ENCODE assay signal across 2 cellular contexts in genomic region chr14:77032483-77032853, GRCh38.
TF ChIP-seq lines count a peak whose summit lies in the region.

No MANE protein-coding gene starts in this region.

TF ChIP-seq in SK-N-SH, 30 proteins besides CTCF, POLR2A, EP300 and RAD21 (continued from another document):
- TF ChIP-seq PBX3 (IDR thresholded peaks at IDR 0.05) (no peak), TEAD4 (IDR thresholded peaks at IDR 0.05; ENCODE audit: borderline replicate concordance, insufficient read depth) (no peak), FOSL2 (IDR thresholded peaks at IDR 0.05; ENCODE audit: borderline replicate concordance, low read depth) (no peak), GATA2 (CRISPR knock-in tag; IDR thresholded peaks at IDR 0.05) (no peak), IRF3 (IDR thresholded peaks at IDR 0.05; ENCODE audit: low read depth, low read length) (no peak), ELF1 (IDR thresholded peaks at IDR 0.05) (no peak), POLR2AphosphoS5 (IDR thresholded peaks at IDR 0.05; ENCODE audit: low read depth, low read length) (no peak), USF1 (IDR thresholded peaks at IDR 0.05; ENCODE audit: borderline replicate concordance, low read depth) (no peak), CHD2 (IDR thresholded peaks at IDR 0.05; ENCODE audit: low read length, partially characterized antibody) (no peak), SMC3 (IDR thresholded peaks at IDR 0.05; ENCODE audit: low read depth, low read length) (no peak), MXI1 (IDR thresholded peaks at IDR 0.05; ENCODE audit: low read depth, low read length) (no peak), JUND (IDR thresholded peaks at IDR 0.05) (no peak), RFX5 (IDR thresholded peaks at IDR 0.05; ENCODE audit: low read length) (no peak), YY1 (IDR thresholded peaks at IDR 0.05; ENCODE audit: low read depth) (no peak), NFIC (IDR thresholded peaks at IDR 0.05; ENCODE audit: borderline replicate concordance) (no peak), RXRA (IDR thresholded peaks at IDR 0.05; ENCODE audit: borderline replicate concordance, low read depth) (no peak)
- TF ChIP-seq, protein P1, sequence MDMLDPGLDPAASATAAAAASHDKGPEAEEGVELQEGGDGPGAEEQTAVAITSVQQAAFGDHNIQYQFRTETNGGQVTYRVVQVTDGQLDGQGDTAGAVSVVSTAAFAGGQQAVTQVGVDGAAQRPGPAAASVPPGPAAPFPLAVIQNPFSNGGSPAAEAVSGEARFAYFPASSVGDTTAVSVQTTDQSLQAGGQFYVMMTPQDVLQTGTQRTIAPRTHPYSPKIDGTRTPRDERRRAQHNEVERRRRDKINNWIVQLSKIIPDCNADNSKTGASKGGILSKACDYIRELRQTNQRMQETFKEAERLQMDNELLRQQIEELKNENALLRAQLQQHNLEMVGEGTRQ (IDR thresholded peaks at IDR 0.05; ENCODE audit: borderline replicate concordance, low read depth, low read length), result no peak
- TF ChIP-seq, protein P2, sequence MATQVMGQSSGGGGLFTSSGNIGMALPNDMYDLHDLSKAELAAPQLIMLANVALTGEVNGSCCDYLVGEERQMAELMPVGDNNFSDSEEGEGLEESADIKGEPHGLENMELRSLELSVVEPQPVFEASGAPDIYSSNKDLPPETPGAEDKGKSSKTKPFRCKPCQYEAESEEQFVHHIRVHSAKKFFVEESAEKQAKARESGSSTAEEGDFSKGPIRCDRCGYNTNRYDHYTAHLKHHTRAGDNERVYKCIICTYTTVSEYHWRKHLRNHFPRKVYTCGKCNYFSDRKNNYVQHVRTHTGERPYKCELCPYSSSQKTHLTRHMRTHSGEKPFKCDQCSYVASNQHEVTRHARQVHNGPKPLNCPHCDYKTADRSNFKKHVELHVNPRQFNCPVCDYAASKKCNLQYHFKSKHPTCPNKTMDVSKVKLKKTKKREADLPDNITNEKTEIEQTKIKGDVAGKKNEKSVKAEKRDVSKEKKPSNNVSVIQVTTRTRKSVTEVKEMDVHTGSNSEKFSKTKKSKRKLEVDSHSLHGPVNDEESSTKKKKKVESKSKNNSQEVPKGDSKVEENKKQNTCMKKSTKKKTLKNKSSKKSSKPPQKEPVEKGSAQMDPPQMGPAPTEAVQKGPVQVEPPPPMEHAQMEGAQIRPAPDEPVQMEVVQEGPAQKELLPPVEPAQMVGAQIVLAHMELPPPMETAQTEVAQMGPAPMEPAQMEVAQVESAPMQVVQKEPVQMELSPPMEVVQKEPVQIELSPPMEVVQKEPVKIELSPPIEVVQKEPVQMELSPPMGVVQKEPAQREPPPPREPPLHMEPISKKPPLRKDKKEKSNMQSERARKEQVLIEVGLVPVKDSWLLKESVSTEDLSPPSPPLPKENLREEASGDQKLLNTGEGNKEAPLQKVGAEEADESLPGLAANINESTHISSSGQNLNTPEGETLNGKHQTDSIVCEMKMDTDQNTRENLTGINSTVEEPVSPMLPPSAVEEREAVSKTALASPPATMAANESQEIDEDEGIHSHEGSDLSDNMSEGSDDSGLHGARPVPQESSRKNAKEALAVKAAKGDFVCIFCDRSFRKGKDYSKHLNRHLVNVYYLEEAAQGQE (IDR thresholded peaks at IDR 0.05; ENCODE audit: low read depth, low read length), result no peak

TF ChIP-seq in SK-N-SH treated with all-trans-retinoic acid at 6 μM for 48 hours, 23 proteins besides CTCF, POLR2A, EP300 and RAD21 (continued from another document):
- TF ChIP-seq ZNF565 (CRISPR knock-in tag; conservative IDR thresholded peaks at IDR 0.05; ENCODE audit: low read depth) (no peak), ISL1 (CRISPR knock-in tag; IDR thresholded peaks at IDR 0.05) (no peak), PATZ1 (CRISPR knock-in tag; IDR thresholded peaks at IDR 0.05; ENCODE audit: borderline replicate concordance) (no peak), CSDC2 (CRISPR knock-in tag; IDR thresholded peaks at IDR 0.05) (no peak), ZFP3 (CRISPR knock-in tag; IDR thresholded peaks at IDR 0.05) (no peak)
